ENCODE assay signal across 9 cellular contexts in genomic region chrX:69615323-69615722, GRCh38. TPM values are rescaled to one million over a fixed set of nuclear protein-coding genes. Genes with fewer than 3 reads are reported as not detected.
DNase-seq lines count a peak whose midpoint lies in the region; ATAC-seq and TF ChIP-seq lines count a peak whose summit lies in the region.
"Had no signal": no experiment of that assay in that cellular context is flagged by ENCODE, and none has a peak within 500 bp of the region (broad histone marks: within the 10 kb centered on the region; RNA-seq: fewer than 3 reads in every experiment).

No MANE protein-coding gene starts in this region.

- no peak for TF ChIP-seq POLR2A in uterus (IDR thresholded peaks at IDR 0.05)

- H3K27me3 ChIP-seq in uterus = peaks cover 0 to 4% of the 10 kb centered on the region in 2 donors

- H3K4me1 ChIP-seq in uterus = no peaks in the 10 kb centered on the region

- H3K27ac Mint-ChIP-seq in natural killer cell (no peak overlapping the region), mesothelial cell of epicardium (peak overlapping the region; percentile 94)
- no peak overlapping the region for H3K27ac Mint-ChIP-seq in natural killer cell treated with Interleukin-12 subunit alpha and Interleukin-12 subunit beta and Interleukin-15 and Interleukin-18, amount 100 ng/mL, for 72 hours
- no peak overlapping the region for H3K27ac Mint-ChIP-seq in central memory CD8-positive, alpha-beta T cell (ENCODE audit: low read depth)

- H3K4me3 Mint-ChIP-seq in natural killer cell = peak overlapping the region; percentile 6
- no peak overlapping the region for H3K4me3 Mint-ChIP-seq in natural killer cell treated with Interleukin-12 subunit alpha and Interleukin-12 subunit beta and Interleukin-15 and Interleukin-18, amount 100 ng/mL, for 72 hours
- peak overlapping the region; percentile 63 for H3K4me3 Mint-ChIP-seq in central memory CD8-positive, alpha-beta T cell
- H3K4me3 Mint-ChIP-seq in mesothelial cell of epicardium = peak overlapping the region; percentile 63

- no peaks in the 10 kb centered on the region for H3K9me3 Mint-ChIP-seq in natural killer cell
- no peaks in the 10 kb centered on the region for H3K9me3 Mint-ChIP-seq in natural killer cell treated with Interleukin-12 subunit alpha and Interleukin-12 subunit beta and Interleukin-15 and Interleukin-18, amount 100 ng/mL, for 72 hours
- no peaks in the 10 kb centered on the region for H3K9me3 Mint-ChIP-seq in central memory CD8-positive, alpha-beta T cell
- H3K9me3 Mint-ChIP-seq in mesothelial cell of epicardium = peaks cover 11% of the 10 kb centered on the region

- TF ChIP-seq CTCF in natural killer cell (IDR thresholded peaks at IDR 0.05) (no peak), mesothelial cell of epicardium (IDR thresholded peaks at IDR 0.05; ENCODE audit: unreplicated experiment) (no peak), uterus (IDR thresholded peaks at IDR 0.05) (no peak)

- intact Hi-C loops in natural killer cell (cut with micrococcal nuclease) = no loop called here
- intact Hi-C loops in uterus (cut with DNase I; ENCODE audit: low total_unique reads) = no loop called here

- ATAC-seq in natural killer cell (no peak), HG03095 (IDR thresholded peaks at IDR 0.05; ENCODE audit: unreplicated experiment) (no peak)
- no peak for ATAC-seq in natural killer cell treated with Interleukin-12 subunit alpha and Interleukin-12 subunit beta and Interleukin-15 and Interleukin-18, amount 100 ng/mL, for 72 hours
- no peak for ATAC-seq in central memory CD8-positive, alpha-beta T cell (replicated peaks; ENCODE audit: extremely low read depth, poor library complexity, severe bottlenecking)

- H3K27me3 Mint-ChIP-seq in natural killer cell (ENCODE audit: low read depth in 2 of 2) = peaks cover 16 to 19% of the 10 kb centered on the region in 2 donors
- H3K27me3 Mint-ChIP-seq in natural killer cell treated with Interleukin-12 subunit alpha and Interleukin-12 subunit beta and Interleukin-15 and Interleukin-18, amount 100 ng/mL, for 72 hours = peaks cover 20 to 22% of the 10 kb centered on the region in 2 donors
- peaks cover 18% of the 10 kb centered on the region for H3K27me3 Mint-ChIP-seq in central memory CD8-positive, alpha-beta T cell
- peaks cover 6% of the 10 kb centered on the region for H3K27me3 Mint-ChIP-seq in mesothelial cell of epicardium (ENCODE audit: low read depth)

- no peaks in the 10 kb centered on the region for H3K9me3 ChIP-seq in uterus

- no peaks in the 10 kb centered on the region for H3K4me1 Mint-ChIP-seq in natural killer cell
- no peaks in the 10 kb centered on the region for H3K4me1 Mint-ChIP-seq in natural killer cell treated with Interleukin-12 subunit alpha and Interleukin-12 subunit beta and Interleukin-15 and Interleukin-18, amount 100 ng/mL, for 72 hours (ENCODE audit: low read depth in 2 of 2)
- H3K4me1 Mint-ChIP-seq in central memory CD8-positive, alpha-beta T cell = no peaks in the 10 kb centered on the region
- peaks cover 12% of the 10 kb centered on the region for H3K4me1 Mint-ChIP-seq in mesothelial cell of epicardium

- H3K27ac ChIP-seq in uterus = peak overlapping the region in 1 of 2 donors; percentile 2
- H3K27ac ChIP-seq: WERI-Rb-1 had no signal

- H3K36me3 ChIP-seq in uterus = no peaks in the 10 kb centered on the region
- H3K36me3 ChIP-seq: WERI-Rb-1 had no signal

- DNase-seq in natural killer cell = no peak
- no peak for DNase-seq in natural killer cell treated with Interleukin-12 subunit alpha and Interleukin-12 subunit beta and Interleukin-15 and Interleukin-18, amount 100 ng/mL, for 72 hours (ENCODE audit: low spot score)
- no peak for DNase-seq in central memory CD8-positive, alpha-beta T cell (ENCODE audit: low spot score in 2 of 2)
- no peak for DNase-seq in mesothelial cell of epicardium (ENCODE audit: low spot score in 2 of 2, unreplicated experiment in 2 of 2)
- DNase-seq in uterus = no peak
- DNase-seq in stimulated activated naive CD4-positive, alpha-beta T cell (lab: John Stamatoyannopoulos, UW) = no peak
- DNase-seq in H4 (ENCODE audit: low spot score) = no peak

- H3K36me3 Mint-ChIP-seq in natural killer cell = no peaks in the 10 kb centered on the region
- no peaks in the 10 kb centered on the region for H3K36me3 Mint-ChIP-seq in natural killer cell treated with Interleukin-12 subunit alpha and Interleukin-12 subunit beta and Interleukin-15 and Interleukin-18, amount 100 ng/mL, for 72 hours
- no peaks in the 10 kb centered on the region for H3K36me3 Mint-ChIP-seq in central memory CD8-positive, alpha-beta T cell (ENCODE audit: insufficient read depth)
- H3K36me3 Mint-ChIP-seq in mesothelial cell of epicardium = no peaks in the 10 kb centered on the region

- H3K4me3 ChIP-seq in uterus = peak overlapping the region; percentile 2 to 24

RNA-seq across cellular contexts. Expression of gene EDA, which starts 0.6 kb away (rescaled TPM):
- under 1 TPM in 2 of 3 donors, not detected in 1; 0.50 to 0.65 TPM for total RNA-seq in natural killer cell
- under 1 TPM; 0.08 to 0.14 TPM for total RNA-seq in natural killer cell treated with Interleukin-12 subunit alpha and Interleukin-12 subunit beta and Interleukin-15 and Interleukin-18, amount 100 ng/mL, for 72 hours
- 8.4 to 9.2 TPM (median 8.9 TPM) in 3 replicates for total RNA-seq in mesothelial cell of epicardium
- 10 to 100 TPM in 2 of 4 donors, 1 to 10 TPM in 1, under 1 TPM in 1; 0.51 to 13.5 (median 7.3) TPM for total RNA-seq in uterus
- 1.1 and 1.5 TPM in 2 replicates for total RNA-seq in H4 (2014; rRNA removed; shearing (Covaris generic))
